In genomic region chr1:49297783-49298182, GRCh38 we compare ENCODE assay signal across 22 cellular contexts.
DNase-seq lines count a peak whose midpoint lies in the region; ATAC-seq and TF ChIP-seq lines count a peak whose summit lies in the region.
"Had no signal": no experiment of that assay in that cellular context is flagged by ENCODE, and none has a peak within 500 bp of the region (broad histone marks: within the 10 kb centered on the region; RNA-seq: fewer than 3 reads in every experiment).

No MANE protein-coding gene starts in this region.

- 0 out of 2 replicates have a peak overlapping the region, but pooled peaks have one; percentile 15 for H3K27ac ChIP-seq in C4-2B
- H3K27ac ChIP-seq: colonic mucosa, esophagus squamous epithelium, gastrocnemius medialis, RWPE1, stomach, transverse colon had no signal

- peak; percentile 36; the same call in 1 of the 3 replicates for ATAC-seq in SK-N-SH treated with all-trans-retinoic acid at 6 μM for 48 hours
- no peak for ATAC-seq in HG02938 (IDR thresholded peaks at IDR 0.05; ENCODE audit: unreplicated experiment)
- ATAC-seq: gastrocnemius medialis had no signal

- no peak for TF ChIP-seq CTCF in C4-2B (conservative IDR thresholded peaks at IDR 0.05)

- DNase-seq in DMS53 treated with DMSO at 0.1 percent for 48 hours (lab: John Stamatoyannopoulos, UW; ENCODE audit: unreplicated experiment) = peak; percentile 10
- DNase-seq in left kidney (ENCODE audit: low read depth, low spot score) = peak; percentile 41
- DNase-seq in activated gamma-delta T cell (lab: John Stamatoyannopoulos, UW) = no peak
- DNase-seq in cerebellum (ENCODE audit: low spot score) = no peak
- DNase-seq: activated CD4-positive, alpha-beta memory T cell treated with anti-CD3 and anti-CD28 coated beads for 36 hours; activated gamma-delta T cell treated with Interleukin-2 at 50 U/mL for 16 hours; CD4-positive, alpha-beta memory T cell; colonic mucosa; DMS153; esophagus squamous epithelium; GF-D8; HFFc6; NCI-H1105 treated with DMSO at 0.1 percent for 48 hours; stimulated activated CD8-positive, alpha-beta memory T cell treated with anti-CD3 and anti-CD28 coated beads, Interleukin-4, amount 100 ng/mL, for 48 hours; SW 1271; transverse colon had no signal

TF ChIP-seq in SK-N-SH treated with all-trans-retinoic acid at 6 μM for 48 hours, 23 proteins besides CTCF, POLR2A, EP300 and RAD21:
- TF ChIP-seq OSR1 (CRISPR knock-in tag; IDR thresholded peaks at IDR 0.05) = no peak
- no peak for TF ChIP-seq ZFP30 (CRISPR knock-in tag; IDR thresholded peaks at IDR 0.05)
- TF ChIP-seq, protein P1, sequence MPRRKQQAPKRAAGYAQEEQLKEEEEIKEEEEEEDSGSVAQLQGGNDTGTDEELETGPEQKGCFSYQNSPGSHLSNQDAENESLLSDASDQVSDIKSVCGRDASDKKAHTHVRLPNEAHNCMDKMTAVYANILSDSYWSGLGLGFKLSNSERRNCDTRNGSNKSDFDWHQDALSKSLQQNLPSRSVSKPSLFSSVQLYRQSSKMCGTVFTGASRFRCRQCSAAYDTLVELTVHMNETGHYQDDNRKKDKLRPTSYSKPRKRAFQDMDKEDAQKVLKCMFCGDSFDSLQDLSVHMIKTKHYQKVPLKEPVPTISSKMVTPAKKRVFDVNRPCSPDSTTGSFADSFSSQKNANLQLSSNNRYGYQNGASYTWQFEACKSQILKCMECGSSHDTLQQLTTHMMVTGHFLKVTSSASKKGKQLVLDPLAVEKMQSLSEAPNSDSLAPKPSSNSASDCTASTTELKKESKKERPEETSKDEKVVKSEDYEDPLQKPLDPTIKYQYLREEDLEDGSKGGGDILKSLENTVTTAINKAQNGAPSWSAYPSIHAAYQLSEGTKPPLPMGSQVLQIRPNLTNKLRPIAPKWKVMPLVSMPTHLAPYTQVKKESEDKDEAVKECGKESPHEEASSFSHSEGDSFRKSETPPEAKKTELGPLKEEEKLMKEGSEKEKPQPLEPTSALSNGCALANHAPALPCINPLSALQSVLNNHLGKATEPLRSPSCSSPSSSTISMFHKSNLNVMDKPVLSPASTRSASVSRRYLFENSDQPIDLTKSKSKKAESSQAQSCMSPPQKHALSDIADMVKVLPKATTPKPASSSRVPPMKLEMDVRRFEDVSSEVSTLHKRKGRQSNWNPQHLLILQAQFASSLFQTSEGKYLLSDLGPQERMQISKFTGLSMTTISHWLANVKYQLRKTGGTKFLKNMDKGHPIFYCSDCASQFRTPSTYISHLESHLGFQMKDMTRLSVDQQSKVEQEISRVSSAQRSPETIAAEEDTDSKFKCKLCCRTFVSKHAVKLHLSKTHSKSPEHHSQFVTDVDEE (CRISPR knock-in tag; IDR thresholded peaks at IDR 0.05) = no peak
- no peak for TF ChIP-seq ISL1 (CRISPR knock-in tag; IDR thresholded peaks at IDR 0.05)
- no peak for TF ChIP-seq CSDC2 (CRISPR knock-in tag; IDR thresholded peaks at IDR 0.05)
- TF ChIP-seq, protein P2, sequence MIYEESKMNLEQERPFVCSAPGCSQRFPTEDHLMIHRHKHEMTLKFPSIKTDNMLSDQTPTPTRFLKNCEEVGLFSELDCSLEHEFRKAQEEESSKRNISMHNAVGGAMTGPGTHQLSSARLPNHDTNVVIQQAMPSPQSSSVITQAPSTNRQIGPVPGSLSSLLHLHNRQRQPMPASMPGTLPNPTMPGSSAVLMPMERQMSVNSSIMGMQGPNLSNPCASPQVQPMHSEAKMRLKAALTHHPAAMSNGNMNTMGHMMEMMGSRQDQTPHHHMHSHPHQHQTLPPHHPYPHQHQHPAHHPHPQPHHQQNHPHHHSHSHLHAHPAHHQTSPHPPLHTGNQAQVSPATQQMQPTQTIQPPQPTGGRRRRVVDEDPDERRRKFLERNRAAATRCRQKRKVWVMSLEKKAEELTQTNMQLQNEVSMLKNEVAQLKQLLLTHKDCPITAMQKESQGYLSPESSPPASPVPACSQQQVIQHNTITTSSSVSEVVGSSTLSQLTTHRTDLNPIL (CRISPR knock-in tag; IDR thresholded peaks at IDR 0.05; ENCODE audit: low read depth) = no peak
- no peak for TF ChIP-seq ZC3H10 (CRISPR knock-in tag; IDR thresholded peaks at IDR 0.05)
- no peak for TF ChIP-seq ZNF565 (CRISPR knock-in tag; conservative IDR thresholded peaks at IDR 0.05; ENCODE audit: low read depth)
- no peak for TF ChIP-seq ESRRG (CRISPR knock-in tag; IDR thresholded peaks at IDR 0.05)
- TF ChIP-seq, protein P3, sequence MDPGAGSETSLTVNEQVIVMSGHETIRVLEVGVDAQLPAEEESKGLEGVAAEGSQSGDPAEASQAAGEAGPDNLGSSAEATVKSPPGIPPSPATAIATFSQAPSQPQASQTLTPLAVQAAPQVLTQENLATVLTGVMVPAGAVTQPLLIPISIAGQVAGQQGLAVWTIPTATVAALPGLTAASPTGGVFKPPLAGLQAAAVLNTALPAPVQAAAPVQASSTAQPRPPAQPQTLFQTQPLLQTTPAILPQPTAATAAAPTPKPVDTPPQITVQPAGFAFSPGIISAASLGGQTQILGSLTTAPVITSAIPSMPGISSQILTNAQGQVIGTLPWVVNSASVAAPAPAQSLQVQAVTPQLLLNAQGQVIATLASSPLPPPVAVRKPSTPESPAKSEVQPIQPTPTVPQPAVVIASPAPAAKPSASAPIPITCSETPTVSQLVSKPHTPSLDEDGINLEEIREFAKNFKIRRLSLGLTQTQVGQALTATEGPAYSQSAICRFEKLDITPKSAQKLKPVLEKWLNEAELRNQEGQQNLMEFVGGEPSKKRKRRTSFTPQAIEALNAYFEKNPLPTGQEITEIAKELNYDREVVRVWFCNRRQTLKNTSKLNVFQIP (CRISPR knock-in tag; IDR thresholded peaks at IDR 0.05; ENCODE audit: borderline replicate concordance, low read depth) = no peak
- no peak for TF ChIP-seq ZNF70 (CRISPR knock-in tag; IDR thresholded peaks at IDR 0.05)
- no peak for TF ChIP-seq BACH2 (CRISPR knock-in tag; IDR thresholded peaks at IDR 0.05; ENCODE audit: borderline replicate concordance)
- no peak for TF ChIP-seq TOX (CRISPR knock-in tag; IDR thresholded peaks at IDR 0.05; ENCODE audit: borderline replicate concordance)
- TF ChIP-seq SNAI2 (CRISPR knock-in tag; IDR thresholded peaks at IDR 0.05) = no peak
- no peak for TF ChIP-seq PPARA (CRISPR knock-in tag; IDR thresholded peaks at IDR 0.05; ENCODE audit: borderline replicate concordance)
- no peak for TF ChIP-seq ZNF8 (CRISPR knock-in tag; IDR thresholded peaks at IDR 0.05)
- TF ChIP-seq PATZ1 (CRISPR knock-in tag; IDR thresholded peaks at IDR 0.05; ENCODE audit: borderline replicate concordance) = no peak
- TF ChIP-seq ZFP3 (CRISPR knock-in tag; IDR thresholded peaks at IDR 0.05) = no peak
- TF ChIP-seq GLIS3 (CRISPR knock-in tag; IDR thresholded peaks at IDR 0.05) = no peak
TF ChIP-seq in SK-N-SH treated with all-trans-retinoic acid at 6 μM for 48 hours: peak in this region for 0.

Comparison
In these comparisons a context has a peak if more than half of its experiments do, and no peak if none do; other contexts are left out.
1. DNase-seq: peak in DMS53 treated with DMSO at 0.1 percent for 48 hours (single experiment) and left kidney (single experiment); none in activated gamma-delta T cell (single experiment) and cerebellum (single experiment).